ENCODE assay signal across 1 cellular context in the genomic region with DNA sequence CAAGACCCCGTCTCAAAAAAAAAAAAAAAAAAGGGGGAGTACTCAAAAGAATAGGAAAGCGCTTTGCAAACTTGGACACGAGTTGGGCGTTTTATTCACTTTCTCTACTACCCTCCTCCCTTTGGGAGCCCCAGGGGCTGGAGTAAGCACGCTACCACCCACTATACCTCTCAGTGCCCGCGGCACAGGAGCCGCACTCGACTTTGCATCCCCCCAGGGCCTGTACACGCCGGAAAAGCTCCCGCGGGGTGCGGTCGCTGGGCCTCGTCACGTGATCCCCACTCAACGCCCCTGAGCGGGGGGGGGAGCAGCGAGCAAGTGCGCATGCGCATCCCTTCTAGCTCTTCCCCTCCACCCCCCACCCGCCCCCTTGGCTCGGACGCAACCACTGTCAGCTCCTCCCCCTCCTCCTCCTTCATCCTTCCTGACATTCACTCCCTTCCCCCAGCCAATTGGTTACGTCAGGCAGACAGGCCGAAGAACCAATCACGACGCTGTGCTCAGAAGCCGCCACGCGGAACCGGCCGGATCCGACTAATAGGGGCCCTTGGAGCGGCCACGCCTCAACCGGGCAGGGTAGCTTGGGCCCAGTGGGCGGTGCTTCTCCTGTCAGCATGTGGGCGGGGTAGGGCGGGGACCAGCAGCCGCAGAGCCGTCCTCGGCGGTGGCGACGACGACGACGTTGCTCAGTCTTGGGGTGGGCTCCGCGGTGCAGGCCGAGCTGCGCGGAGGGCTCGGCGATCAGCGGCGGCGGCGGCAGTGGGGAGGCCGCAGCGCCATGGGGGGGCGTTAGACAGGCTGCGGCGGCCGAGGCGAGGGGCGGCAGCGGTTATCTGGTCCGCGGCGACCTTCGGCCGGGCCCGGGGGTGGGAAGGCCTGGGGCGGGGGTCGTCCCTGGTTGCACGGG.
TF ChIP-seq lines count a peak whose summit lies in the region.

A gene with protein sequence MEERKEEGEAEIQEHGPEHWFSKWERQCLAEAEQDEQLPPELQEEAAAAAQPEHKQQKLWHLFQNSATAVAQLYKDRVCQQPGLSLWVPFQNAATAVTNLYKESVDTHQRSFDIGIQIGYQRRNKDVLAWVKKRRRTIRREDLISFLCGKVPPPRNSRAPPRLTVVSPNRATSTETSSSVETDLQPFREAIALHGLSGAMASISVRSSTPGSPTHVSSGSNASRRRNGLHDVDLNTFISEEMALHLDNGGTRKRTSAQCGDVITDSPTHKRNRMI (plus strand): TSS at position 685 of the 907 bp plus-strand sequence. CDS start 401 bp downstream, outside the sequence.

TF ChIP-seq in K562, 482 proteins besides CTCF, POLR2A, EP300 and RAD21 (continued from another document and continues in another):
- peak; percentile 77 for TF ChIP-seq FIP1L1 (IDR thresholded peaks at IDR 0.05; ENCODE audit: low read depth, low read length, poor library complexity, severe bottlenecking)
- peak; percentile 99 for TF ChIP-seq TAF1 (IDR thresholded peaks at IDR 0.05; ENCODE audit: control insufficient read depth, extremely low read depth, insufficient read depth, low read length, severe bottlenecking)
- no peak for TF ChIP-seq FOXM1 (IDR thresholded peaks at IDR 0.05; ENCODE audit: low read depth)
- TF ChIP-seq FOXM1 (CRISPR knock-in tag; IDR thresholded peaks at IDR 0.05; ENCODE audit: low read depth) = no peak
- no peak for TF ChIP-seq CHD4 (IDR thresholded peaks at IDR 0.05; ENCODE audit: insufficient read depth, insufficient replicate concordance, low read depth, low read length, poor library complexity, severe bottlenecking)
- peak; percentile 71; the same call in 1 of the 2 replicates for TF ChIP-seq CBX1 (IDR thresholded peaks at IDR 0.05; ENCODE audit: low read depth)
- TF ChIP-seq BRD9 (IDR thresholded peaks at IDR 0.05; ENCODE audit: low read depth, partially characterized antibody) = peak; percentile 67
- TF ChIP-seq RBBP5 (IDR thresholded peaks at IDR 0.05; ENCODE audit: borderline replicate concordance, insufficient read depth, low read length, poor library complexity, severe bottlenecking) = peak; percentile 29
- TF ChIP-seq ASH1L (IDR thresholded peaks at IDR 0.05; ENCODE audit: borderline replicate concordance, low read depth, partially characterized antibody) = peak; percentile 88
- TF ChIP-seq ILF3 (IDR thresholded peaks at IDR 0.05; ENCODE audit: borderline replicate concordance) = peak; percentile 75; the same call in 1 of the 2 replicates
- TF ChIP-seq GABPB1 (CRISPR knock-in tag; IDR thresholded peaks at IDR 0.05) = peak; percentile 39
- peak; percentile 28; the same call in 1 of the 2 replicates for TF ChIP-seq NFIC (IDR thresholded peaks at IDR 0.05)
- TF ChIP-seq, protein P1, sequence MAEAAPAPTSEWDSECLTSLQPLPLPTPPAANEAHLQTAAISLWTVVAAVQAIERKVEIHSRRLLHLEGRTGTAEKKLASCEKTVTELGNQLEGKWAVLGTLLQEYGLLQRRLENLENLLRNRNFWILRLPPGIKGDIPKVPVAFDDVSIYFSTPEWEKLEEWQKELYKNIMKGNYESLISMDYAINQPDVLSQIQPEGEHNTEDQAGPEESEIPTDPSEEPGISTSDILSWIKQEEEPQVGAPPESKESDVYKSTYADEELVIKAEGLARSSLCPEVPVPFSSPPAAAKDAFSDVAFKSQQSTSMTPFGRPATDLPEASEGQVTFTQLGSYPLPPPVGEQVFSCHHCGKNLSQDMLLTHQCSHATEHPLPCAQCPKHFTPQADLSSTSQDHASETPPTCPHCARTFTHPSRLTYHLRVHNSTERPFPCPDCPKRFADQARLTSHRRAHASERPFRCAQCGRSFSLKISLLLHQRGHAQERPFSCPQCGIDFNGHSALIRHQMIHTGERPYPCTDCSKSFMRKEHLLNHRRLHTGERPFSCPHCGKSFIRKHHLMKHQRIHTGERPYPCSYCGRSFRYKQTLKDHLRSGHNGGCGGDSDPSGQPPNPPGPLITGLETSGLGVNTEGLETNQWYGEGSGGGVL (CRISPR knock-in tag; IDR thresholded peaks at IDR 0.05) = no peak
- TF ChIP-seq, protein P2, sequence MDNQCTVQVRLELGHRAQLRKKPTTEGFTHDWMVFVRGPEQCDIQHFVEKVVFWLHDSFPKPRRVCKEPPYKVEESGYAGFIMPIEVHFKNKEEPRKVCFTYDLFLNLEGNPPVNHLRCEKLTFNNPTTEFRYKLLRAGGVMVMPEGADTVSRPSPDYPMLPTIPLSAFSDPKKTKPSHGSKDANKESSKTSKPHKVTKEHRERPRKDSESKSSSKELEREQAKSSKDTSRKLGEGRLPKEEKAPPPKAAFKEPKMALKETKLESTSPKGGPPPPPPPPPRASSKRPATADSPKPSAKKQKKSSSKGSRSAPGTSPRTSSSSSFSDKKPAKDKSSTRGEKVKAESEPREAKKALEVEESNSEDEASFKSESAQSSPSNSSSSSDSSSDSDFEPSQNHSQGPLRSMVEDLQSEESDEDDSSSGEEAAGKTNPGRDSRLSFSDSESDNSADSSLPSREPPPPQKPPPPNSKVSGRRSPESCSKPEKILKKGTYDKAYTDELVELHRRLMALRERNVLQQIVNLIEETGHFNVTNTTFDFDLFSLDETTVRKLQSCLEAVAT (IDR thresholded peaks at IDR 0.05) = peak; percentile 21 to 65
- TF ChIP-seq ZNF431 (CRISPR knock-in tag; IDR thresholded peaks at IDR 0.05) = peak; percentile 47; the same call in 1 of the 2 replicates
- TF ChIP-seq, protein P3, sequence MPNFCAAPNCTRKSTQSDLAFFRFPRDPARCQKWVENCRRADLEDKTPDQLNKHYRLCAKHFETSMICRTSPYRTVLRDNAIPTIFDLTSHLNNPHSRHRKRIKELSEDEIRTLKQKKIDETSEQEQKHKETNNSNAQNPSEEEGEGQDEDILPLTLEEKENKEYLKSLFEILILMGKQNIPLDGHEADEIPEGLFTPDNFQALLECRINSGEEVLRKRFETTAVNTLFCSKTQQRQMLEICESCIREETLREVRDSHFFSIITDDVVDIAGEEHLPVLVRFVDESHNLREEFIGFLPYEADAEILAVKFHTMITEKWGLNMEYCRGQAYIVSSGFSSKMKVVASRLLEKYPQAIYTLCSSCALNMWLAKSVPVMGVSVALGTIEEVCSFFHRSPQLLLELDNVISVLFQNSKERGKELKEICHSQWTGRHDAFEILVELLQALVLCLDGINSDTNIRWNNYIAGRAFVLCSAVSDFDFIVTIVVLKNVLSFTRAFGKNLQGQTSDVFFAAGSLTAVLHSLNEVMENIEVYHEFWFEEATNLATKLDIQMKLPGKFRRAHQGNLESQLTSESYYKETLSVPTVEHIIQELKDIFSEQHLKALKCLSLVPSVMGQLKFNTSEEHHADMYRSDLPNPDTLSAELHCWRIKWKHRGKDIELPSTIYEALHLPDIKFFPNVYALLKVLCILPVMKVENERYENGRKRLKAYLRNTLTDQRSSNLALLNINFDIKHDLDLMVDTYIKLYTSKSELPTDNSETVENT (CRISPR knock-in tag; IDR thresholded peaks at IDR 0.05) = peak; percentile 93
- TF ChIP-seq, protein P4, sequence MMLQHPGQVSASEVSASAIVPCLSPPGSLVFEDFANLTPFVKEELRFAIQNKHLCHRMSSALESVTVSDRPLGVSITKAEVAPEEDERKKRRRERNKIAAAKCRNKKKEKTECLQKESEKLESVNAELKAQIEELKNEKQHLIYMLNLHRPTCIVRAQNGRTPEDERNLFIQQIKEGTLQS (IDR thresholded peaks at IDR 0.05) = peak; percentile 42; the same call in 1 of the 2 replicates
- TF ChIP-seq, protein P4 (CRISPR knock-in tag; conservative IDR thresholded peaks at IDR 0.05) = no peak
- peak; percentile 66; the same call in 1 of the 2 replicates for TF ChIP-seq FOXP1 (CRISPR knock-in tag; IDR thresholded peaks at IDR 0.05)
- TF ChIP-seq KDM2B (CRISPR knock-in tag; IDR thresholded peaks at IDR 0.05) = 0 out of 2 replicates have a peak, but pooled peaks have one; percentile 60
- peak; percentile 19; the same call in 1 of the 2 replicates for TF ChIP-seq ZNF384 (IDR thresholded peaks at IDR 0.05; ENCODE audit: low read depth, low read length)
- TF ChIP-seq L3MBTL2 (IDR thresholded peaks at IDR 0.05) = peak; percentile 52; the same call in 1 of the 2 replicates
- TF ChIP-seq, protein P5, sequence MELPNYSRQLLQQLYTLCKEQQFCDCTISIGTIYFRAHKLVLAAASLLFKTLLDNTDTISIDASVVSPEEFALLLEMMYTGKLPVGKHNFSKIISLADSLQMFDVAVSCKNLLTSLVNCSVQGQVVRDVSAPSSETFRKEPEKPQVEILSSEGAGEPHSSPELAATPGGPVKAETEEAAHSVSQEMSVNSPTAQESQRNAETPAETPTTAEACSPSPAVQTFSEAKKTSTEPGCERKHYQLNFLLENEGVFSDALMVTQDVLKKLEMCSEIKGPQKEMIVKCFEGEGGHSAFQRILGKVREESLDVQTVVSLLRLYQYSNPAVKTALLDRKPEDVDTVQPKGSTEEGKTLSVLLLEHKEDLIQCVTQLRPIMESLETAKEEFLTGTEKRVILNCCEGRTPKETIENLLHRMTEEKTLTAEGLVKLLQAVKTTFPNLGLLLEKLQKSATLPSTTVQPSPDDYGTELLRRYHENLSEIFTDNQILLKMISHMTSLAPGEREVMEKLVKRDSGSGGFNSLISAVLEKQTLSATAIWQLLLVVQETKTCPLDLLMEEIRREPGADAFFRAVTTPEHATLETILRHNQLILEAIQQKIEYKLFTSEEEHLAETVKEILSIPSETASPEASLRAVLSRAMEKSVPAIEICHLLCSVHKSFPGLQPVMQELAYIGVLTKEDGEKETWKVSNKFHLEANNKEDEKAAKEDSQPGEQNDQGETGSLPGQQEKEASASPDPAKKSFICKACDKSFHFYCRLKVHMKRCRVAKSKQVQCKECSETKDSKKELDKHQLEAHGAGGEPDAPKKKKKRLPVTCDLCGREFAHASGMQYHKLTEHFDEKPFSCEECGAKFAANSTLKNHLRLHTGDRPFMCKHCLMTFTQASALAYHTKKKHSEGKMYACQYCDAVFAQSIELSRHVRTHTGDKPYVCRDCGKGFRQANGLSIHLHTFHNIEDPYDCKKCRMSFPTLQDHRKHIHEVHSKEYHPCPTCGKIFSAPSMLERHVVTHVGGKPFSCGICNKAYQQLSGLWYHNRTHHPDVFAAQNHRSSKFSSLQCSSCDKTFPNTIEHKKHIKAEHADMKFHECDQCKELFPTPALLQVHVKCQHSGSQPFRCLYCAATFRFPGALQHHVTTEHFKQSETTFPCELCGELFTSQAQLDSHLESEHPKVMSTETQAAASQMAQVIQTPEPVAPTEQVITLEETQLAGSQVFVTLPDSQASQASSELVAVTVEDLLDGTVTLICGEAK (IDR thresholded peaks at IDR 0.05) = 0 out of 2 replicates have a peak, but pooled peaks have one; percentile 45
- TF ChIP-seq, protein P5 (CRISPR knock-in tag; IDR thresholded peaks at IDR 0.05) = no peak
- TF ChIP-seq ZFX (CRISPR knock-in tag; IDR thresholded peaks at IDR 0.05) = peak; percentile 90
- peak in 1 of 2 experiments; percentile 68; a peak in 1 of 4 replicates for TF ChIP-seq SRF (CRISPR knock-in tag; IDR thresholded peaks at IDR 0.05)
- peak; percentile 83; the same call in 1 of the 2 replicates for TF ChIP-seq ZBTB7A (IDR thresholded peaks at IDR 0.05; ENCODE audit: borderline replicate concordance, control insufficient read depth, low read depth, low read length)
- TF ChIP-seq CEBPG (CRISPR knock-in tag; IDR thresholded peaks at IDR 0.05) = no peak; the same call in 1 of the 2 replicates
- TF ChIP-seq CEBPG (tag; conservative IDR thresholded peaks at IDR 0.05 in 1 of 2, IDR thresholded peaks at IDR 0.05 in 1 of 2) = no peak
- TF ChIP-seq NFRKB (IDR thresholded peaks at IDR 0.05; ENCODE audit: low read depth) = peak; percentile 81
- TF ChIP-seq RNF2 (IDR thresholded peaks at IDR 0.05) = peak; percentile 50; the same call in 1 of the 2 replicates
- TF ChIP-seq PHB (CRISPR knock-in tag; IDR thresholded peaks at IDR 0.05) = 0 out of 2 replicates have a peak, but pooled peaks have one; percentile 0
- peak in 1 of 2 experiments; percentile 14; a peak in 1 of 4 replicates for TF ChIP-seq KDM4B (IDR thresholded peaks at IDR 0.05; ENCODE audit: borderline replicate concordance in 2 of 2, low read depth in 1 of 2)
- no peak for TF ChIP-seq ZNF507 (tag; conservative IDR thresholded peaks at IDR 0.05)
- TF ChIP-seq, protein P6, sequence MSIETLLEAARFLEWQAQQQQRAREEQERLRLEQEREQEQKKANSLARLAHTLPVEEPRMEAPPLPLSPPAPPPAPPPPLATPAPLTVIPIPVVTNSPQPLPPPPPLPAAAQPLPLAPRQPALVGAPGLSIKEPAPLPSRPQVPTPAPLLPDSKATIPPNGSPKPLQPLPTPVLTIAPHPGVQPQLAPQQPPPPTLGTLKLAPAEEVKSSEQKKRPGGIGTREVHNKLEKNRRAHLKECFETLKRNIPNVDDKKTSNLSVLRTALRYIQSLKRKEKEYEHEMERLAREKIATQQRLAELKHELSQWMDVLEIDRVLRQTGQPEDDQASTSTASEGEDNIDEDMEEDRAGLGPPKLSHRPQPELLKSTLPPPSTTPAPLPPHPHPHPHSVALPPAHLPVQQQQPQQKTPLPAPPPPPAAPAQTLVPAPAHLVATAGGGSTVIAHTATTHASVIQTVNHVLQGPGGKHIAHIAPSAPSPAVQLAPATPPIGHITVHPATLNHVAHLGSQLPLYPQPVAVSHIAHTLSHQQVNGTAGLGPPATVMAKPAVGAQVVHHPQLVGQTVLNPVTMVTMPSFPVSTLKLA (conservative IDR thresholded peaks at IDR 0.05) = peak; percentile 76
- TF ChIP-seq FUS (optimal IDR thresholded peaks at IDR 0.05; ENCODE audit: low read depth, low read length) = peak; percentile 75
- peak in 1 of 2 experiments; percentile 44; a peak in 1 of 4 replicates for TF ChIP-seq CSDE1 (IDR thresholded peaks at IDR 0.05)
